27 cellular contexts compared by ENCODE assay signal in the genomic region with DNA sequence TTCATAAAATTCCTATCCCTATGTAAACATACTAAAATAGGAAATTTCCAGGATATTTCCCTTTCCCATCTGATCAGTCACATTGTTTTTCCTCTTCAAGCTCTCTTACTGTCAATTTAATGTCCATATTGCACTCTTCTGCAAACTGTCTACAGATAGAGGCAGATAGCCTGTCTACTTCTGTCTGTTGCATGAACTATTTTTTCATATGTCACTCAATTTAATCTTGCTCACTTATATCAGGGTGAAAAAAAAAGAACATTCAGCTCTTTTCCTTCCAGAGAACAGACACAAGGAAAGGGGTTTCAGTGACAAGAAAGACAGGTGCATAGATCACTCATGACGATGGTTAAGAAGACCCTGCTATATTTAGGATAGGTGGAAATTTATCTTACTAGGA.
DNase-seq lines count a peak whose midpoint lies in the region; TF ChIP-seq lines count a peak whose summit lies in the region.
"Had no signal": no experiment of that assay in that cellular context is flagged by ENCODE, and none has a peak within 500 bp of the region (broad histone marks: within the 10 kb centered on the region; RNA-seq: fewer than 3 reads in every experiment).

No MANE protein-coding gene starts in this region.

- DNase-seq in UCSD-AML1 (lab: John Stamatoyannopoulos, UW; ENCODE audit: unreplicated experiment), result no peak
- DNase-seq: 8988T; ACHN; AML-193; BE2C; C1 segment of cervical spinal cord; Caco-2; Calu3; CD4-positive, alpha-beta memory T cell; CD4-positive, alpha-beta T cell; CD4-positive, CD25-positive, alpha-beta regulatory T cell; CD8-positive, alpha-beta memory T cell; CD8-positive, alpha-beta T cell; COR-L47; DMS 273 treated with DMSO at 0.1 percent for 48 hours; DMS153; DMS53; DMS79; DMS79 treated with DMSO at 0.1 percent for 48 hours; DND-41; EL had no signal

- H3K79me2 ChIP-seq in neural cell (replicated peaks; ENCODE audit: insufficient read depth, low read length), result no peaks in the 10 kb centered on the region

- no peak for TF ChIP-seq CTCF in neural cell (IDR thresholded peaks at IDR 0.05; ENCODE audit: poor library complexity, severe bottlenecking)

- H4K20me1 ChIP-seq in neural cell (ENCODE audit: insufficient read depth), result no peaks in the 10 kb centered on the region
- H4K20me1 ChIP-seq: BLaER1; BLaER1 treated with 17β-estradiol and CSF1 and Interleukin-3, amounts not matched to agents 10 nM and 100 nM had no signal

- peak overlapping the region; percentile 47 for H3K27ac ChIP-seq in neural cell (ENCODE audit: low read length)
- H3K27ac ChIP-seq: 22Rv1; A549; BLaER1; BLaER1 treated with 17β-estradiol and CSF1 and Interleukin-3, amounts not matched to agents 10 nM and 100 nM; C4-2B had no signal

- peak; percentile 97 for TF ChIP-seq EP300 in neural cell (conservative IDR thresholded peaks at IDR 0.05; ENCODE audit: poor library complexity, severe bottlenecking)

- no peak overlapping the region for H2AFZ ChIP-seq in neural cell (ENCODE audit: low read depth, low read length)

- H3K27me3 ChIP-seq in neural cell (ENCODE audit: insufficient read depth, low read depth, low read length), result no peaks in the 10 kb centered on the region
- H3K27me3 ChIP-seq: BE2C; BLaER1; BLaER1 treated with 17β-estradiol and CSF1 and Interleukin-3, amounts not matched to agents 10 nM and 100 nM had no signal

- TF ChIP-seq RAD21 in neural cell (conservative IDR thresholded peaks at IDR 0.05), result no peak

- H3K4me2 ChIP-seq in neural cell (ENCODE audit: low read length), result peak overlapping the region; percentile 72
- H3K4me2 ChIP-seq: A549; BLaER1; BLaER1 treated with 17β-estradiol and CSF1 and Interleukin-3, amounts not matched to agents 10 nM and 100 nM had no signal

- H3K36me3 ChIP-seq in neural cell (ENCODE audit: insufficient read depth, low read length), result no peaks in the 10 kb centered on the region
- H3K36me3 ChIP-seq: BE2C; BLaER1; BLaER1 treated with 17β-estradiol and CSF1 and Interleukin-3, amounts not matched to agents 10 nM and 100 nM had no signal

- no peaks in the 10 kb centered on the region for H3K9me3 ChIP-seq in neural cell (ENCODE audit: low read length)
- H3K9me3 ChIP-seq: A549; BE2C; BLaER1; BLaER1 treated with 17β-estradiol and CSF1 and Interleukin-3, amounts not matched to agents 10 nM and 100 nM; Caco-2 had no signal

- no peaks in the 10 kb centered on the region for H3F3A ChIP-seq in neural cell (ENCODE audit: insufficient read depth, low read length, poor library complexity, severe bottlenecking)

- H3K4me3 ChIP-seq in neural cell (ENCODE audit: low read length), result peak overlapping the region; percentile 23
- H3K4me3 ChIP-seq: A549; BLaER1; BLaER1 treated with 17β-estradiol and CSF1 and Interleukin-3, amounts not matched to agents 10 nM and 100 nM had no signal

- no peak overlapping the region for H3K9ac ChIP-seq in neural cell (ENCODE audit: low read length)
- H3K9ac ChIP-seq: BLaER1; BLaER1 treated with 17β-estradiol and CSF1 and Interleukin-3, amounts not matched to agents 10 nM and 100 nM had no signal

- no peaks in the 10 kb centered on the region for H3K9me2 ChIP-seq in neural cell (ENCODE audit: insufficient read depth, low read length)

TF ChIP-seq in neural cell, 6 proteins besides CTCF, POLR2A, EP300 and RAD21:
- TF ChIP-seq TAF1 (IDR thresholded peaks at IDR 0.05; ENCODE audit: low read depth) (no peak), POLR2AphosphoS5 (IDR thresholded peaks at IDR 0.05) (peak; percentile 68), EZH2 (IDR thresholded peaks at IDR 0.05; ENCODE audit: borderline replicate concordance, insufficient read depth, low read length, poor library complexity, severe bottlenecking) (no peak), SMC3 (conservative IDR thresholded peaks at IDR 0.05; ENCODE audit: poor library complexity) (no peak)
- TF ChIP-seq, protein P1, sequence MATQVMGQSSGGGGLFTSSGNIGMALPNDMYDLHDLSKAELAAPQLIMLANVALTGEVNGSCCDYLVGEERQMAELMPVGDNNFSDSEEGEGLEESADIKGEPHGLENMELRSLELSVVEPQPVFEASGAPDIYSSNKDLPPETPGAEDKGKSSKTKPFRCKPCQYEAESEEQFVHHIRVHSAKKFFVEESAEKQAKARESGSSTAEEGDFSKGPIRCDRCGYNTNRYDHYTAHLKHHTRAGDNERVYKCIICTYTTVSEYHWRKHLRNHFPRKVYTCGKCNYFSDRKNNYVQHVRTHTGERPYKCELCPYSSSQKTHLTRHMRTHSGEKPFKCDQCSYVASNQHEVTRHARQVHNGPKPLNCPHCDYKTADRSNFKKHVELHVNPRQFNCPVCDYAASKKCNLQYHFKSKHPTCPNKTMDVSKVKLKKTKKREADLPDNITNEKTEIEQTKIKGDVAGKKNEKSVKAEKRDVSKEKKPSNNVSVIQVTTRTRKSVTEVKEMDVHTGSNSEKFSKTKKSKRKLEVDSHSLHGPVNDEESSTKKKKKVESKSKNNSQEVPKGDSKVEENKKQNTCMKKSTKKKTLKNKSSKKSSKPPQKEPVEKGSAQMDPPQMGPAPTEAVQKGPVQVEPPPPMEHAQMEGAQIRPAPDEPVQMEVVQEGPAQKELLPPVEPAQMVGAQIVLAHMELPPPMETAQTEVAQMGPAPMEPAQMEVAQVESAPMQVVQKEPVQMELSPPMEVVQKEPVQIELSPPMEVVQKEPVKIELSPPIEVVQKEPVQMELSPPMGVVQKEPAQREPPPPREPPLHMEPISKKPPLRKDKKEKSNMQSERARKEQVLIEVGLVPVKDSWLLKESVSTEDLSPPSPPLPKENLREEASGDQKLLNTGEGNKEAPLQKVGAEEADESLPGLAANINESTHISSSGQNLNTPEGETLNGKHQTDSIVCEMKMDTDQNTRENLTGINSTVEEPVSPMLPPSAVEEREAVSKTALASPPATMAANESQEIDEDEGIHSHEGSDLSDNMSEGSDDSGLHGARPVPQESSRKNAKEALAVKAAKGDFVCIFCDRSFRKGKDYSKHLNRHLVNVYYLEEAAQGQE (IDR thresholded peaks at IDR 0.05; ENCODE audit: borderline replicate concordance), result peak; percentile 85
